Comparison of ENCODE assay signal across 11 cellular contexts in genomic region chr22:36641902-36642640, GRCh38.
DNase-seq lines count a peak whose midpoint lies in the region; ATAC-seq and TF ChIP-seq lines count a peak whose summit lies in the region.
"Had no signal": no experiment of that assay in that cellular context is flagged by ENCODE, and none has a peak within 500 bp of the region (broad histone marks: within the 10 kb centered on the region; RNA-seq: fewer than 3 reads in every experiment).

No MANE protein-coding gene starts in this region.

- peaks cover 26% of the 10 kb centered on the region for H3K4me1 ChIP-seq in PC-3 (ENCODE audit: insufficient read depth, low read length)

- H3K79me2 ChIP-seq in PC-3 (ENCODE audit: low read length) = no peaks in the 10 kb centered on the region

- H3K27me3 ChIP-seq in PC-3 (ENCODE audit: low read length) = peaks cover 14% of the 10 kb centered on the region

- H3K4me2 ChIP-seq in PC-3 (ENCODE audit: low read length) = no peak overlapping the region

- H2AFZ ChIP-seq in PC-3 (ENCODE audit: low read length) = no peak overlapping the region

- TF ChIP-seq CTCF in PC-3 (conservative IDR thresholded peaks at IDR 0.05; ENCODE audit: low read depth, low read length) = no peak
- TF ChIP-seq CTCF in fibroblast of pulmonary artery (IDR thresholded peaks at IDR 0.05; ENCODE audit: low read length, missing control alignments) = no peak
- TF ChIP-seq CTCF in omental fat pad (IDR thresholded peaks at IDR 0.05) = no peak

- POLR2A ChIA-PET in PC-3 (lab: Charles Lee; ENCODE audit: unreplicated experiment) = no interaction called here

- in situ Hi-C loops in ACHN (cut with HindIII; ENCODE audit: low pct_ligation_motif_present, low pct_unique_long_range_greater_than_20kb, low sequenced_read_pairs) (no loop called here), G401 (cut with HindIII; ENCODE audit: low sequenced_read_pairs) (no loop called here)

- no TSS peak for BruUV-seq in PC-3 (replicated peaks; lab: Mats Ljungman, UMichigan)

- no peaks in the 10 kb centered on the region for H3K9me2 ChIP-seq in PC-3 (replicated peaks; ENCODE audit: low read length)

- H3K9me3 ChIP-seq in PC-3 (ENCODE audit: low read length) = no peaks in the 10 kb centered on the region

- H3F3A ChIP-seq in PC-3 (ENCODE audit: low read length, unreplicated experiment) = no peaks in the 10 kb centered on the region

- ATAC-seq in PC-3 = peak; percentile 75
- no peak for ATAC-seq in omental fat pad (ENCODE audit: low FRiP score)
- ATAC-seq in HG03432 (IDR thresholded peaks at IDR 0.05; ENCODE audit: unreplicated experiment) = no peak
- ATAC-seq in GM19455 (IDR thresholded peaks at IDR 0.05; ENCODE audit: unreplicated experiment) = no peak
- ATAC-seq: CD8-positive, alpha-beta T cell had no signal

- intact Hi-C loops in PC-3 (cut with micrococcal nuclease) = loop anchor here (10.0 kb wide), 2 partner anchors 63 to 133 kb away; partner anchors contain the start of genes CACNG2 and IFT27

- CTCF ChIA-PET in PC-3 (lab: Charles Lee) = no interaction called here

- no peak overlapping the region for H3K9ac ChIP-seq in PC-3 (ENCODE audit: low read length)

- peak; percentile 65 for DNase-seq in ACHN
- DNase-seq in G401 (ENCODE audit: low spot score) = peak; percentile 23
- peak; percentile 69 for DNase-seq in PC-3
- DNase-seq in fibroblast of pulmonary artery (ENCODE audit: low read depth) = peak; percentile 56
- no peak for DNase-seq in glomerular visceral epithelial cell (ENCODE audit: extremely low spot score)
- no peak for DNase-seq in omental fat pad (ENCODE audit: low spot score)
- DNase-seq: CD8-positive, alpha-beta T cell; NCI-H1048; stimulated activated CD4-positive, alpha-beta T cell treated with anti-CD3 and anti-CD28 coated beads, Interleukin-4, amount 100 ng/mL, for 1 hour had no signal

- H3K27ac ChIP-seq in PC-3 (ENCODE audit: low read length) = no peak overlapping the region

- no peaks in the 10 kb centered on the region for H3K36me3 ChIP-seq in PC-3 (ENCODE audit: low read depth, low read length)

- H3K4me3 ChIP-seq in PC-3 (ENCODE audit: low read length) (no peak overlapping the region), fibroblast of pulmonary artery (replicated peaks; ENCODE audit: low read depth, low read length) (no peak overlapping the region)

- H4K20me1 ChIP-seq in PC-3 (ENCODE audit: low read length) = no peaks in the 10 kb centered on the region

Comparison
In these comparisons a context has a peak if more than half of its experiments do, and no peak if none do; other contexts are left out.
1. DNase-seq: peak in ACHN (single experiment), G401 (single experiment), PC-3 (single experiment) and fibroblast of pulmonary artery (single experiment); none in glomerular visceral epithelial cell (single experiment) and omental fat pad (single experiment).